Comparison of ENCODE assay signal across 8 cellular contexts in the genomic region with DNA sequence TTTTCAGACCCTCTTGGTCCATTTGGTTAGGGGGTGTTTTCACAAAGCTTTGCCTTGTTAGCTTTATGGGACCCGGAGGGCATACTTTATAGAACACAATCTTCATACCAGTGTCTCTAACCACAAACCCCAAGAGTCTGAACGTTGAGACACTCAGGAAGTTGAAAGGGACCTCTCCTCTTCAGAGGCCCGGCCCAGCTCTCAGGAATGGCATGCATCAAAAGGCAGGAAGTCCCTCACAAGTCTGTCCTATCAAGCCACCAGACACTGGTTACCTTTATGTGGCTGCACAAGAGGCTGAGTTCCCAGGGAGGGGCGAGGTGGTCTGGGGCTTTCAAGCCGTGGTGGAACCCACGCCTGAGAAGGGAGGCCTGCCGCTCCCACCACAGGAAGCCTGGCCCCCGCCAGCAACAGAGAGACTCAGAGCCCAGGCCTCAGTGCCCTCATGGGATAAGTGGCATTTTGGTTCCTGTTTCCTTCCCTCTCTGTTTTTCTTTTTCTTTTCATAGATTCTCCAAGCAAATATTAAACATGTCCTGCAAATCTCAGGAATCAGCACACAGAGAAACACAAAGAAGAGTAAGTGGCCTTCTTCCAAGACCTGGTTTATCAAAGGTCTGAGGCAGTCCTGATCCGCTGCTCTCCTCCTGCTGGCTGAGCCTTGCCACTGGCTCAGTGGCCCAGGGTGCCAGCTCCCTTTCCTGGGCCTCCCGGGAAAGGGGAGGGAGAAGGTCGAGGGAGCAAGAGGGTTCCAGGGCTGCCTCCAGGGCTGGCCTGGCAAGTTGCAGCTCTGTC. TPM values are rescaled to one million over a fixed set of nuclear protein-coding genes. Genes with fewer than 3 reads are reported as not detected.
DNase-seq lines count a peak whose midpoint lies in the region; ATAC-seq and TF ChIP-seq lines count a peak whose summit lies in the region.
"Not testable (repeated sequence)": the region's sequence is repeated elsewhere in the genome, so short reads cannot be mapped to it uniquely, and the experiment has no call there.

No MANE protein-coding gene starts in this region.

- not testable (repeated sequence) for H3F3A ChIP-seq in DOHH2 (ENCODE audit: control insufficient read depth, insufficient read depth)

- TF ChIP-seq CTCF in DOHH2 (IDR thresholded peaks at IDR 0.05; ENCODE audit: low read depth, low read length, poor library complexity, severe bottlenecking); lung (IDR thresholded peaks at IDR 0.05; ENCODE audit: control extremely low read depth, extremely low read depth): not testable (repeated sequence)
- TF ChIP-seq CTCF in cardiac fibroblast (IDR thresholded peaks at IDR 0.05; ENCODE audit: low read depth, low read length) = peak; percentile 13

- in situ Hi-C loops in SK-MEL-5 (cut with HindIII; ENCODE audit: low pct_unique_long_range_greater_than_20kb, low sequenced_read_pairs) = not testable (repeated sequence)

- DNase-seq in SK-MEL-5 (ENCODE audit: low read depth, low spot score) (peak; percentile 82), cardiac fibroblast (ENCODE audit: low read depth in 2 of 2) (peak in 1 of 2 donors; percentile 27)
- DNase-seq in activated CD8-positive, alpha-beta memory T cell treated with anti-CD3 and anti-CD28 coated beads, Interleukin-2, amount 50 U/mL, for 1 hour (ENCODE audit: extremely low read depth) = peak; percentile 24
- DNase-seq in lung (ENCODE audit: low spot score) = not testable (repeated sequence)
- DNase-seq in stimulated activated effector memory CD8-positive, alpha-beta T cell treated with anti-CD3 and anti-CD28 coated beads, Interleukin-12 subunit alpha, Interleukin-12 subunit beta, amount 100 ng/mL, for 72 hours (ENCODE audit: low spot score in 2 of 2) = peak; percentile 10 to 72

- H3K36me3 Mint-ChIP-seq in stimulated activated effector memory CD8-positive, alpha-beta T cell treated with anti-CD3 and anti-CD28 coated beads, Interleukin-12 subunit alpha, Interleukin-12 subunit beta, amount 100 ng/mL, for 72 hours = not testable (repeated sequence)

- H3K27me3 ChIP-seq in DOHH2 (ENCODE audit: control insufficient read depth, low read length); lung (ENCODE audit: control insufficient read depth, insufficient read depth): not testable (repeated sequence)

- not testable (repeated sequence) for H3K9me2 ChIP-seq in DOHH2 (replicated peaks; ENCODE audit: control insufficient read depth, low read length)

- H3K4me1 ChIP-seq in DOHH2 (ENCODE audit: control insufficient read depth, low read length) (peaks cover 27% of the 10 kb centered on the region), lung (ENCODE audit: control insufficient read depth in 2 of 2, insufficient read depth in 2 of 2, low read length in 2 of 2) (peaks cover 12 to 19% of the 10 kb centered on the region in 2 donors)

- H3K9me3 ChIP-seq in DOHH2 (ENCODE audit: control insufficient read depth, insufficient read depth, low read length); lung (ENCODE audit: control insufficient read depth in 2 of 2, insufficient read depth in 1 of 2, low read length in 1 of 2): not testable (repeated sequence)

- not testable (repeated sequence) for H4K20me1 ChIP-seq in DOHH2 (ENCODE audit: control insufficient read depth, insufficient read depth, low read depth, low read length)

- peak overlapping the region; percentile 37 for H3K4me2 ChIP-seq in DOHH2 (ENCODE audit: low read length)

- peak overlapping the region; percentile 69 for H3K4me3 Mint-ChIP-seq in stimulated activated effector memory CD8-positive, alpha-beta T cell treated with anti-CD3 and anti-CD28 coated beads, Interleukin-12 subunit alpha, Interleukin-12 subunit beta, amount 100 ng/mL, for 72 hours

- 24 to 37% methylated on average over 10 of the region's 11 CpGs for WGBS in lung, 2 donors

- H3K27ac Mint-ChIP-seq in stimulated activated effector memory CD8-positive, alpha-beta T cell treated with anti-CD3 and anti-CD28 coated beads, Interleukin-12 subunit alpha, Interleukin-12 subunit beta, amount 100 ng/mL, for 72 hours = peak overlapping the region; percentile 91

- H3K27ac ChIP-seq in DOHH2 (ENCODE audit: low read depth, low read length) = not testable (repeated sequence)
- peak overlapping the region in 1 of 2 donors; percentile 52 for H3K27ac ChIP-seq in lung (ENCODE audit: low read depth in 1 of 2, low read length in 1 of 2)

- H3K79me2 ChIP-seq in DOHH2 (ENCODE audit: control insufficient read depth, low read length) = not testable (repeated sequence)

- H3K36me3 ChIP-seq in DOHH2 (ENCODE audit: control insufficient read depth, low read length); lung (ENCODE audit: control insufficient read depth in 2 of 2, insufficient read depth in 2 of 2, low read length in 2 of 2): not testable (repeated sequence)

- H3K4me3 ChIP-seq in DOHH2 (ENCODE audit: low read length); cardiac fibroblast (replicated peaks in 1 of 2; ENCODE audit: low read depth in 2 of 2, low read length in 2 of 2); lung: not testable (repeated sequence)

- H3K9me3 Mint-ChIP-seq in stimulated activated effector memory CD8-positive, alpha-beta T cell treated with anti-CD3 and anti-CD28 coated beads, Interleukin-12 subunit alpha, Interleukin-12 subunit beta, amount 100 ng/mL, for 72 hours = not testable (repeated sequence)

- peak; percentile 72 for ATAC-seq in GM21619 (IDR thresholded peaks at IDR 0.05; ENCODE audit: unreplicated experiment)
- ATAC-seq in HG03571 (IDR thresholded peaks at IDR 0.05; ENCODE audit: unreplicated experiment) = peak; percentile 55
- peak; percentile 58 for ATAC-seq in lung (ENCODE audit: insufficient read depth, low FRiP score)
- peak; percentile 67 for ATAC-seq in stimulated activated effector memory CD8-positive, alpha-beta T cell treated with anti-CD3 and anti-CD28 coated beads, Interleukin-12 subunit alpha, Interleukin-12 subunit beta, amount 100 ng/mL, for 72 hours

- H3K4me1 Mint-ChIP-seq in stimulated activated effector memory CD8-positive, alpha-beta T cell treated with anti-CD3 and anti-CD28 coated beads, Interleukin-12 subunit alpha, Interleukin-12 subunit beta, amount 100 ng/mL, for 72 hours = peaks cover 53% of the 10 kb centered on the region

RNA-seq across cellular contexts. Expression of gene SMURF2, which starts 50.6 kb away (rescaled TPM):
- 29.1 and 29.2 TPM in 2 replicates for total RNA-seq in SK-MEL-5 (2014; rRNA removed; shearing (Covaris generic))
- polyA plus RNA-seq in SK-MEL-5 (2015; cell fraction: cytosol; rRNA removed) = 15.9 and 17.7 TPM in 2 replicates
- polyA plus RNA-seq in SK-MEL-5 (2015; cell fraction: nucleus; rRNA removed) = 22.5 and 33.4 TPM in 2 replicates
- total RNA-seq in lung = 10 to 100 TPM; 32.7 to 85.6 TPM
- 10 to 100 TPM in 1 of 2 donors, 1 to 10 TPM in 1; 9.9 to 12.3 TPM for polyA plus RNA-seq in lung
